16 cellular contexts compared by ENCODE assay signal in genomic region chr18:52312321-52312720, GRCh38. TPM values are rescaled to one million over a fixed set of nuclear protein-coding genes. Genes with fewer than 3 reads are reported as not detected.
DNase-seq lines count a peak whose midpoint lies in the region; ATAC-seq, FAIRE-seq and TF ChIP-seq lines count a peak whose summit lies in the region.
"Had no signal": no experiment of that assay in that cellular context is flagged by ENCODE, and none has a peak within 500 bp of the region (broad histone marks: within the 10 kb centered on the region; RNA-seq: fewer than 3 reads in every experiment).

No MANE protein-coding gene starts in this region.

- DNase-seq in COLO668 (lab: John Stamatoyannopoulos, UW; ENCODE audit: unreplicated experiment): peak; percentile 25
- DNase-seq in NCI-H1092 treated with DMSO at 0.1 percent for 48 hours (lab: John Stamatoyannopoulos, UW): peak; percentile 93
- peak; percentile 77 for DNase-seq in NCI-H345 treated with DMSO at 0.1 percent for 48 hours (lab: John Stamatoyannopoulos, UW; ENCODE audit: unreplicated experiment)
- DNase-seq in bronchial epithelial cell (ENCODE audit: low read depth): peak; percentile 76
- no peak for DNase-seq in coronary artery (ENCODE audit: low spot score)
- DNase-seq: ACHN, activated gamma-delta T cell treated with Interleukin-2 at 50 U/mL for 16 hours, cerebellar nuclear complex, hypothalamus, Karpas-422 had no signal

- H3K4me3 ChIP-seq in bronchial epithelial cell (ENCODE audit: low read depth, low read length) (no peak overlapping the region), coronary artery (no peak overlapping the region)
- H3K4me3 ChIP-seq: lung had no signal

- no peak for ATAC-seq in HG02870 (IDR thresholded peaks at IDR 0.05; ENCODE audit: unreplicated experiment)
- ATAC-seq in HG03039 (IDR thresholded peaks at IDR 0.05; ENCODE audit: unreplicated experiment): no peak
- no peak for ATAC-seq in HG02970 (IDR thresholded peaks at IDR 0.05; ENCODE audit: low FRiP score, unreplicated experiment)
- ATAC-seq: esophagus mucosa had no signal

- TF ChIP-seq CTCF in bronchial epithelial cell (IDR thresholded peaks at IDR 0.05; ENCODE audit: insufficient read depth, low read length, severe bottlenecking) (no peak), coronary artery (IDR thresholded peaks at IDR 0.05) (no peak)

- H3K36me3 ChIP-seq in bronchial epithelial cell (ENCODE audit: control insufficient read depth, insufficient read depth, low read length): no peaks in the 10 kb centered on the region

- H3K27ac ChIP-seq in coronary artery: no peak overlapping the region

- H3K27me3 ChIP-seq in bronchial epithelial cell (ENCODE audit: control insufficient read depth, insufficient read depth, low read length): no peaks in the 10 kb centered on the region

- FAIRE-seq in bronchial epithelial cell (lab: Jason Lieb, UNC): no peak

RNA-seq across cellular contexts. Expression of gene DCC, which starts 27.7 kb away (rescaled TPM):
- total RNA-seq in bronchial epithelial cell: not detected in 2 replicates
- total RNA-seq: esophagus mucosa; T-helper 1 cell treated with Interleukin-12 subunit alpha and Interleukin-12 subunit beta and Interleukin-4 antibody, amounts not matched to agents 30 ng/mL and 1 ng/mL, for 36 hours had no signal
